13 cellular contexts compared by ENCODE assay signal in the genomic region with DNA sequence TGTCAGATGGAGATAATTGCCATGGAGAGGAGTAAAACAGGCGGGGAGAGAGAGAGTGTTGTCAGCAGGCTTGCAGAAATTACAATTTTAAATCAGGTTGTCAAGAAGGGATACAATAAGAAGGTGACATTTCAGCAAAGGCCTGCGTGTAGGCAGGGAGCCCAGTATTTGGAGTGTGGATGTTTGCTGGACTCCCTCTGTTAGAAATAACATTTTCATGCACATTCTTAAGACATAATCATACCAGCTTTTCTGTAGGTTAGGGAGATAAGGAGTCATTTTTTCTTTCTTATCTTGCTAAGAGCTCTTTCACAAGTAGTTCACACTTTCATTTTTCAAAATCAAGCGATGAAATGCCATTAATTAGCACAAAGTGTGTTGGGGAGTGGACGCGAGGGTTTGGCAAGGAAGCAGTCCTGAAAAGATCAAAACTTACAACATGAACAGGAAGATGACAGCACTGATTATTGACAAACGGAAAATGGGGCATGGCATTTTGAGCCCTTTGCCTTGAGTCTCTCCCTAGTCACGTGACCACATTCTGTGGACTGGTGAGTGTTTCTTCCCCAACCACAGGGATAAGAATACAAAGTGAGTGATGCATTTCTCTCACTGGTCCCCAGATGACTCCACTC.
DNase-seq lines count a peak whose midpoint lies in the region; ATAC-seq, FAIRE-seq and TF ChIP-seq lines count a peak whose summit lies in the region.
"Had no signal": no experiment of that assay in that cellular context is flagged by ENCODE, and none has a peak within 500 bp of the region (broad histone marks: within the 10 kb centered on the region; RNA-seq: fewer than 3 reads in every experiment).

No MANE protein-coding gene starts in this region.

- H3K4me3 ChIP-seq in PC-9 (no peak overlapping the region), endothelial cell of umbilical vein (replicated peaks in 1 of 3; ENCODE audit: insufficient read depth in 1 of 3, low read depth in 1 of 3, low read length in 3 of 3) (peak overlapping the region in 1 of 3 experiments; percentile 8)
- H3K4me3 ChIP-seq: SJSA1 had no signal

- TF ChIP-seq CTCF in PC-9 (conservative IDR thresholded peaks at IDR 0.05) (no peak), endothelial cell of umbilical vein (IDR thresholded peaks at IDR 0.05; ENCODE audit: extremely low read depth in 1 of 2, insufficient read depth in 1 of 2, low read depth in 1 of 2, low read length in 2 of 2) (no peak), GM10266 (IDR thresholded peaks at IDR 0.05; ENCODE audit: control insufficient read depth, insufficient read depth, low read depth, missing control alignments) (no peak), Calu3 (IDR thresholded peaks at IDR 0.05; ENCODE audit: unreplicated experiment) (no peak)

- H3K36me3 ChIP-seq in PC-9 (ENCODE audit: low read depth) (no peaks in the 10 kb centered on the region), endothelial cell of umbilical vein (ENCODE audit: control insufficient read depth in 2 of 2, extremely low read depth in 1 of 2, insufficient read depth in 2 of 2, low read length in 2 of 2) (no peaks in the 10 kb centered on the region)
- H3K36me3 ChIP-seq: SJSA1, tibial nerve had no signal

- peaks cover 33% of the 10 kb centered on the region for H3F3A ChIP-seq in PC-9 (ENCODE audit: insufficient read depth, low read depth)

- CTCF ChIA-PET in PC-9 (lab: Charles Lee): no interaction called here
- CTCF ChIA-PET in endothelial cell of umbilical vein (lab: Charles Lee): interaction anchor here (0.7 to 1.4 kb wide), 8 partner anchors 9 to 692 kb away, joined by 3 to 4 read pairs (median 3); no protein-coding TSS in a partner anchor
- CTCF ChIA-PET in Calu3 (lab: Charles Lee): no interaction called here

- no peaks in the 10 kb centered on the region for H3K9me1 ChIP-seq in endothelial cell of umbilical vein (replicated peaks; ENCODE audit: control insufficient read depth, extremely low read depth, insufficient read depth, low read length)

- intact Hi-C loops in PC-9 (cut with micrococcal nuclease; ENCODE audit: unreplicated experiment) (no loop called here), endothelial cell of umbilical vein (cut with micrococcal nuclease) (no loop called here), Calu3 (cut with micrococcal nuclease; ENCODE audit: unreplicated experiment) (loop anchor here (5.0 kb wide), 1 partner anchor 44 kb away; no protein-coding TSS in a partner anchor)

- H4K20me1 ChIP-seq in PC-9 (ENCODE audit: insufficient read depth) (no peaks in the 10 kb centered on the region), endothelial cell of umbilical vein (replicated peaks; ENCODE audit: control insufficient read depth, extremely low read depth, insufficient read depth, low read length) (no peaks in the 10 kb centered on the region)

- no peak for ATAC-seq in HG03025 (IDR thresholded peaks at IDR 0.05; ENCODE audit: low FRiP score, unreplicated experiment)

- POLR2A ChIA-PET in PC-9 (lab: Charles Lee; ENCODE audit: unreplicated experiment) (no interaction called here), endothelial cell of umbilical vein (lab: Charles Lee) (no interaction called here)

- H3K4me3 Mint-ChIP-seq in Calu3 (ENCODE audit: low read depth, unreplicated experiment): no peak overlapping the region
- H3K4me3 Mint-ChIP-seq: nephron progenitor cell had no signal

- no peak overlapping the region for H3K9ac ChIP-seq in endothelial cell of umbilical vein (replicated peaks; ENCODE audit: extremely low read depth, insufficient read depth, low read length)

- dilution Hi-C loops in endothelial cell of umbilical vein (cut with MboI; ENCODE audit: extremely low pct_ligation_motif_present, low sequenced_read_pairs): no loop called here

- BruUV-seq in PC-9 (replicated peaks; lab: Mats Ljungman, UMichigan): no TSS peak
- no TSS peak for BruUV-seq in endothelial cell of umbilical vein (replicated peaks; lab: Mats Ljungman, UMichigan)
- BruUV-seq in Calu3 (replicated peaks; lab: Mats Ljungman, UMichigan): no TSS peak

- peak overlapping the region; percentile 76; the same call in 1 of the 2 replicates for H3K4me2 ChIP-seq in PC-9
- peak overlapping the region; percentile 65 for H3K4me2 ChIP-seq in endothelial cell of umbilical vein (ENCODE audit: insufficient read depth, low read length)

- H3K9me2 ChIP-seq in PC-9 (ENCODE audit: insufficient read depth): no peaks in the 10 kb centered on the region

- H3K4me1 ChIP-seq in PC-9 (replicated peaks; ENCODE audit: insufficient read depth) (peaks cover 53% of the 10 kb centered on the region), endothelial cell of umbilical vein (ENCODE audit: control insufficient read depth, extremely low read depth, insufficient read depth, low read length) (peaks cover 29% of the 10 kb centered on the region)

- FAIRE-seq in GM12891 (lab: Jason Lieb, UNC) (peak; percentile 61), endothelial cell of umbilical vein (lab: Jason Lieb, UNC) (peak; percentile 93)

- no peaks in the 10 kb centered on the region for H3K9me3 Mint-ChIP-seq in Calu3 (ENCODE audit: low read depth, unreplicated experiment)
- H3K9me3 Mint-ChIP-seq: nephron progenitor cell had no signal

- H3K79me2 ChIP-seq in PC-9 (ENCODE audit: low read depth) (no peaks in the 10 kb centered on the region), endothelial cell of umbilical vein (ENCODE audit: control insufficient read depth, insufficient read depth, low read length) (no peaks in the 10 kb centered on the region)

- H3K9me3 ChIP-seq in PC-9 (ENCODE audit: insufficient read depth, low read depth) (no peaks in the 10 kb centered on the region), endothelial cell of umbilical vein (replicated peaks; ENCODE audit: control insufficient read depth, insufficient read depth, low read length) (no peaks in the 10 kb centered on the region)
- H3K9me3 ChIP-seq: SJSA1, tibial nerve had no signal

- H3K4me1 Mint-ChIP-seq in Calu3 (ENCODE audit: low read depth, unreplicated experiment): peaks cover 40% of the 10 kb centered on the region

- H3K36me3 Mint-ChIP-seq in Calu3 (ENCODE audit: insufficient read depth, unreplicated experiment): peaks cover 6% of the 10 kb centered on the region

- H2AFZ ChIP-seq in PC-9 (no peak overlapping the region), endothelial cell of umbilical vein (ENCODE audit: low read depth, low read length) (no peak overlapping the region)

- H3K27me3 ChIP-seq in PC-9 (ENCODE audit: insufficient read depth, low read depth) (no peaks in the 10 kb centered on the region), endothelial cell of umbilical vein (ENCODE audit: control insufficient read depth in 2 of 2, insufficient read depth in 2 of 2, low read length in 2 of 2) (peaks cover 16 to 18% of the 10 kb centered on the region in 2 experiments)
- H3K27me3 ChIP-seq: SJSA1, tibial nerve had no signal

- TF ChIP-seq POLR2A in GM12891 (IDR thresholded peaks at IDR 0.05; ENCODE audit: low read depth, low read length) (no peak), endothelial cell of umbilical vein (IDR thresholded peaks at IDR 0.05; ENCODE audit: low read depth, low read length) (no peak)

- no peak for DNase-seq in GM12891 (ENCODE audit: insufficient read length, low spot score)
- no peak for DNase-seq in PC-9
- peak; percentile 78 for DNase-seq in endothelial cell of umbilical vein (ENCODE audit: low read depth, low spot score)
- peak; percentile 49 for DNase-seq in pulmonary artery endothelial cell (ENCODE audit: low read depth, low spot score)
- no peak for DNase-seq in GM10266 (ENCODE audit: extremely low spot score)
- no peak for DNase-seq in Calu3
- DNase-seq in 8988T: no peak
- DNase-seq: COR-L47, NCI-H2081 treated with DMSO at 0.1 percent for 48 hours, nephron progenitor cell had no signal

- H3K27me3 Mint-ChIP-seq in Calu3 (ENCODE audit: unreplicated experiment): peaks cover 8% of the 10 kb centered on the region

- H3K27ac ChIP-seq in PC-9 (no peak overlapping the region), endothelial cell of umbilical vein (ENCODE audit: insufficient read depth, low read depth, low read length) (no peak overlapping the region)
- H3K27ac ChIP-seq: SJSA1, tibial nerve had no signal

- no peak overlapping the region for H3K27ac Mint-ChIP-seq in Calu3 (ENCODE audit: unreplicated experiment)
- H3K27ac Mint-ChIP-seq: nephron progenitor cell had no signal

TF ChIP-seq in GM12891, 5 proteins besides CTCF, POLR2A, EP300 and RAD21:
- TF ChIP-seq POLR2AphosphoS5 (IDR thresholded peaks at IDR 0.05; ENCODE audit: low read depth, low read length): no peak
- no peak for TF ChIP-seq TAF1 (IDR thresholded peaks at IDR 0.05; ENCODE audit: low read depth, low read length)
- no peak for TF ChIP-seq PAX5 (IDR thresholded peaks at IDR 0.05; ENCODE audit: insufficient read depth, low read length, severe bottlenecking)
- no peak for TF ChIP-seq POU2F2 (IDR thresholded peaks at IDR 0.05; ENCODE audit: low read depth, low read length)
- no peak for TF ChIP-seq SPI1 (IDR thresholded peaks at IDR 0.05; ENCODE audit: low read depth, low read length)
TF ChIP-seq in GM12891: peak in this region for 0.

TF ChIP-seq in endothelial cell of umbilical vein, 7 proteins besides CTCF, POLR2A, EP300 and RAD21:
- peak; percentile 23 for TF ChIP-seq JUN (IDR thresholded peaks at IDR 0.05; ENCODE audit: borderline replicate concordance, insufficient read depth, insufficient read length, low read depth)
- no peak for TF ChIP-seq MYC (IDR thresholded peaks at IDR 0.05; ENCODE audit: low read depth, low read length)
- TF ChIP-seq FOS (IDR thresholded peaks at IDR 0.05; ENCODE audit: borderline replicate concordance, insufficient read depth, low read length): peak; percentile 62
- peak; percentile 68 for TF ChIP-seq GATA2 (IDR thresholded peaks at IDR 0.05; ENCODE audit: insufficient read depth, insufficient read length, low read depth, low read length)
- no peak for TF ChIP-seq EZH2 (IDR thresholded peaks at IDR 0.05; ENCODE audit: borderline replicate concordance, low read depth, low read length, severe bottlenecking)
- no peak for TF ChIP-seq MAX (IDR thresholded peaks at IDR 0.05; ENCODE audit: insufficient read depth, insufficient read length)
- peak; percentile 55 for TF ChIP-seq POLR2AphosphoS5 (IDR thresholded peaks at IDR 0.05; ENCODE audit: insufficient read depth, low read depth, low read length)

Comparison
In these comparisons a context has a peak if more than half of its experiments do, and no peak if none do; other contexts are left out.
1. DNase-seq: peak in endothelial cell of umbilical vein (single experiment) and pulmonary artery endothelial cell (single experiment); none in GM12891 (single experiment), PC-9 (0 of 2), GM10266 (single experiment), Calu3 (single experiment) and 8988T (single experiment).